8 cellular contexts compared by ENCODE assay signal in the genomic region with DNA sequence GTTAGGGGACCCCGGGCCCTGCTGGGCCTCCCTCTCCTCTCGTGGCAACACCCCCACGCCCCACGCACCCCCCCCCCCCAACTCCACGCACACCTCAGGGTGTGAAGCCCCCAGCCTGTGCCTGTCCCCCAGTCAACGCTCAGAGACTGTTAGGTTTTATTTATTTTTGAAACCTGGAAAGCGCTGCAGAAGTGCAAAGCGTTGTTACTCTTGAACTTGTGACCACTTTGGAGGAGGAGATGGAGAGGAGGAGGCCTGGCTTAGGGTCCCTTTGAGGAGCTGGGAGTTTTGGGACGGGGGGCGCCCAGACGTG. TPM values are rescaled to one million over a fixed set of nuclear protein-coding genes. Genes with fewer than 3 reads are reported as not detected.
A peak's percentile ranks its signal among the peaks of the same experiment; 100 is the strongest.
DNase-seq lines count a peak whose midpoint lies in the region; ATAC-seq, FAIRE-seq and TF ChIP-seq lines count a peak whose summit lies in the region.

No MANE protein-coding gene starts in this region.

- no TSS peak for BruUV-seq in HCT116 (replicated peaks; lab: Mats Ljungman, UMichigan)

- POLR2A ChIA-PET in HCT116 (lab: Charles Lee): no interaction called here

- peaks cover 77% of the 10 kb centered on the region for H3K4me1 Mint-ChIP-seq in activated T-helper 1 cell treated with anti-CD3 and anti-CD28 coated beads, Interleukin-12 subunit alpha, Interleukin-12 subunit beta, Interleukin-2, Interleukin-4 antibody, amounts not matched to agents 30 ng/mL and 10 ng/mL and 1 ng/mL, durations not matched to agents 14 hours and 24 hours and 36 hours (ENCODE audit: low read depth)

- TF ChIP-seq CTCF in HCT116 (IDR thresholded peaks at IDR 0.05 in 2 of 3, conservative IDR thresholded peaks at IDR 0.05 in 1 of 3; ENCODE audit: borderline replicate concordance in 1 of 3, insufficient read depth in 1 of 3, low read depth in 2 of 3, low read length in 2 of 3) (no peak), left ventricle myocardium inferior (IDR thresholded peaks at IDR 0.05; ENCODE audit: borderline replicate concordance) (no peak), GM20000 (IDR thresholded peaks at IDR 0.05; ENCODE audit: extremely low read depth, missing control alignments) (no peak)

- intact Hi-C loops in HCT116 (cut with micrococcal nuclease): no loop called here
- intact Hi-C loops in activated T-helper 1 cell treated with anti-CD3 and anti-CD28 coated beads, Interleukin-12 subunit alpha, Interleukin-12 subunit beta, Interleukin-2, Interleukin-4 antibody, amounts not matched to agents 30 ng/mL and 10 ng/mL and 1 ng/mL, durations not matched to agents 14 hours and 24 hours and 36 hours (cut with micrococcal nuclease): loop anchor here (5.0 kb wide), 5 partner anchors 246 to 699 kb away; a partner anchor contains a TSS
- intact Hi-C loops in left ventricle myocardium inferior (cut with micrococcal nuclease): no loop called here

- DNase-seq in HCT116 (ENCODE audit: low read depth, low spot score) (no peak), left ventricle myocardium inferior (no peak), GM20000 (ENCODE audit: low spot score) (no peak), AG08396 (ENCODE audit: low spot score) (no peak), urothelium cell line (ENCODE audit: low spot score) (no peak)
- DNase-seq in activated T-helper 1 cell treated with anti-CD3 and anti-CD28 coated beads, Interleukin-12 subunit alpha, Interleukin-12 subunit beta, Interleukin-2, Interleukin-4 antibody, amounts not matched to agents 30 ng/mL and 10 ng/mL and 1 ng/mL, durations not matched to agents 14 hours and 24 hours and 36 hours (ENCODE audit: low spot score): no peak
- DNase-seq in activated effector memory CD4-positive, alpha-beta T cell treated with Interleukin-2 at 50 U/mL for 16 hours: no peak

- H2AFZ ChIP-seq in HCT116 (ENCODE audit: low read depth, low read length, poor library complexity, severe bottlenecking): no peak overlapping the region

- H3K4me2 ChIP-seq in HCT116 (ENCODE audit: low read length): peak overlapping the region; percentile 83; the same call in 1 of the 2 replicates

- no peaks in the 10 kb centered on the region for H3K9me3 Mint-ChIP-seq in activated T-helper 1 cell treated with anti-CD3 and anti-CD28 coated beads, Interleukin-12 subunit alpha, Interleukin-12 subunit beta, Interleukin-2, Interleukin-4 antibody, amounts not matched to agents 30 ng/mL and 10 ng/mL and 1 ng/mL, durations not matched to agents 14 hours and 24 hours and 36 hours

- no peaks in the 10 kb centered on the region for H4K20me1 ChIP-seq in HCT116 (ENCODE audit: insufficient read depth)

- no peak for FAIRE-seq in urothelium cell line (lab: Jason Lieb, UNC)

- H3K4me3 Mint-ChIP-seq in activated T-helper 1 cell treated with anti-CD3 and anti-CD28 coated beads, Interleukin-12 subunit alpha, Interleukin-12 subunit beta, Interleukin-2, Interleukin-4 antibody, amounts not matched to agents 30 ng/mL and 10 ng/mL and 1 ng/mL, durations not matched to agents 14 hours and 24 hours and 36 hours: peak overlapping the region; percentile 89

- no peaks in the 10 kb centered on the region for H3K9me2 ChIP-seq in HCT116 (ENCODE audit: insufficient read depth)

- H3K36me3 ChIP-seq in HCT116 (ENCODE audit: control insufficient read depth in 1 of 2, insufficient read depth in 2 of 2, low read length in 2 of 2): no peaks in the 10 kb centered on the region
- peaks cover 30% of the 10 kb centered on the region for H3K36me3 ChIP-seq in left ventricle myocardium inferior
- peaks cover 22 to 31% (median 25%) of the 10 kb centered on the region in 3 donors for H3K36me3 ChIP-seq in skeletal muscle tissue (ENCODE audit: control insufficient read depth in 3 of 3, insufficient read depth in 3 of 3, low read length in 3 of 3)

- H3K4me3 ChIP-seq in HCT116 (replicated peaks in 1 of 2; ENCODE audit: low read depth in 1 of 2, low read length in 2 of 2) (no peak overlapping the region), left ventricle myocardium inferior (peak overlapping the region; percentile 85), skeletal muscle tissue (ENCODE audit: low read length in 3 of 3) (peak overlapping the region; percentile 83 to 99 (median 86))

- no peak for TF ChIP-seq POLR2A in HCT116 (IDR thresholded peaks at IDR 0.05; ENCODE audit: borderline replicate concordance, extremely low read depth, insufficient read depth, insufficient read length)

- H3K27ac ChIP-seq in HCT116 (ENCODE audit: low read depth, low read length) (no peak overlapping the region), left ventricle myocardium inferior (replicated peaks) (peak overlapping the region; percentile 98), skeletal muscle tissue (ENCODE audit: low read depth, low read length) (peak overlapping the region; percentile 97)

- H3K9me3 ChIP-seq in HCT116 (ENCODE audit: control insufficient read depth in 1 of 2, insufficient read depth in 1 of 2, low read depth in 1 of 2, low read length in 2 of 2): no peaks in the 10 kb centered on the region
- no peaks in the 10 kb centered on the region for H3K9me3 ChIP-seq in left ventricle myocardium inferior (replicated peaks)
- no peaks in the 10 kb centered on the region for H3K9me3 ChIP-seq in skeletal muscle tissue (ENCODE audit: control insufficient read depth in 3 of 3, low read length in 3 of 3)

- RAD21 ChIA-PET in HCT116 (lab: Charles Lee; ENCODE audit: low non-redundant PET in 1 of 2, low total read pairs in 2 of 2, uncharacterized antibody in 2 of 2, unreplicated experiment in 2 of 2): no interaction called here

- H3K27ac Mint-ChIP-seq in activated T-helper 1 cell treated with anti-CD3 and anti-CD28 coated beads, Interleukin-12 subunit alpha, Interleukin-12 subunit beta, Interleukin-2, Interleukin-4 antibody, amounts not matched to agents 30 ng/mL and 10 ng/mL and 1 ng/mL, durations not matched to agents 14 hours and 24 hours and 36 hours: peak overlapping the region; percentile 86

- no peak for ATAC-seq in HCT116

- H3K4me1 ChIP-seq in HCT116 (ENCODE audit: control insufficient read depth in 1 of 2, insufficient read depth in 2 of 2, low read length in 2 of 2) (peaks cover 27 to 42% of the 10 kb centered on the region in 2 experiments), left ventricle myocardium inferior (peaks cover 90% of the 10 kb centered on the region), skeletal muscle tissue (ENCODE audit: control insufficient read depth in 3 of 3, insufficient read depth in 3 of 3, low read length in 3 of 3) (peaks cover 35 to 52% (median 44%) of the 10 kb centered on the region in 3 donors)

- H3K27me3 Mint-ChIP-seq in activated T-helper 1 cell treated with anti-CD3 and anti-CD28 coated beads, Interleukin-12 subunit alpha, Interleukin-12 subunit beta, Interleukin-2, Interleukin-4 antibody, amounts not matched to agents 30 ng/mL and 10 ng/mL and 1 ng/mL, durations not matched to agents 14 hours and 24 hours and 36 hours (ENCODE audit: insufficient read depth): no peaks in the 10 kb centered on the region

- CTCF ChIA-PET in HCT116 (lab: Charles Lee): interaction anchor here (1.3 to 1.9 kb wide), 2 partner anchors 18 to 73 kb away, joined by 3 to 8 read pairs; no protein-coding TSS in a partner anchor

- peaks cover 21% of the 10 kb centered on the region for H3K36me3 Mint-ChIP-seq in activated T-helper 1 cell treated with anti-CD3 and anti-CD28 coated beads, Interleukin-12 subunit alpha, Interleukin-12 subunit beta, Interleukin-2, Interleukin-4 antibody, amounts not matched to agents 30 ng/mL and 10 ng/mL and 1 ng/mL, durations not matched to agents 14 hours and 24 hours and 36 hours (ENCODE audit: low read depth)

- no peak overlapping the region for H3K9ac ChIP-seq in HCT116 (ENCODE audit: low read length)
- H3K9ac ChIP-seq in skeletal muscle tissue (ENCODE audit: low read depth in 1 of 3, low read length in 3 of 3): peak overlapping the region; percentile 88 to 95 (median 94)

- TF ChIP-seq RAD21 in HCT116 (IDR thresholded peaks at IDR 0.05; ENCODE audit: low read depth): no peak

- H3K27me3 ChIP-seq in HCT116 (ENCODE audit: insufficient read depth, low read length) (no peaks in the 10 kb centered on the region), left ventricle myocardium inferior (ENCODE audit: low read depth) (no peaks in the 10 kb centered on the region), skeletal muscle tissue (ENCODE audit: control insufficient read depth in 3 of 3, insufficient read depth in 3 of 3, low read length in 3 of 3) (no peaks in the 10 kb centered on the region)

- no peaks in the 10 kb centered on the region for H3K79me2 ChIP-seq in HCT116 (ENCODE audit: insufficient read depth, low read length)

TF ChIP-seq in HCT116, 20 proteins besides CTCF, POLR2A, EP300 and RAD21 (continues in another document):
- no peak for TF ChIP-seq YY1 (IDR thresholded peaks at IDR 0.05; ENCODE audit: extremely low read depth, insufficient replicate concordance, low read depth, low read length)
- TF ChIP-seq, protein P1, sequence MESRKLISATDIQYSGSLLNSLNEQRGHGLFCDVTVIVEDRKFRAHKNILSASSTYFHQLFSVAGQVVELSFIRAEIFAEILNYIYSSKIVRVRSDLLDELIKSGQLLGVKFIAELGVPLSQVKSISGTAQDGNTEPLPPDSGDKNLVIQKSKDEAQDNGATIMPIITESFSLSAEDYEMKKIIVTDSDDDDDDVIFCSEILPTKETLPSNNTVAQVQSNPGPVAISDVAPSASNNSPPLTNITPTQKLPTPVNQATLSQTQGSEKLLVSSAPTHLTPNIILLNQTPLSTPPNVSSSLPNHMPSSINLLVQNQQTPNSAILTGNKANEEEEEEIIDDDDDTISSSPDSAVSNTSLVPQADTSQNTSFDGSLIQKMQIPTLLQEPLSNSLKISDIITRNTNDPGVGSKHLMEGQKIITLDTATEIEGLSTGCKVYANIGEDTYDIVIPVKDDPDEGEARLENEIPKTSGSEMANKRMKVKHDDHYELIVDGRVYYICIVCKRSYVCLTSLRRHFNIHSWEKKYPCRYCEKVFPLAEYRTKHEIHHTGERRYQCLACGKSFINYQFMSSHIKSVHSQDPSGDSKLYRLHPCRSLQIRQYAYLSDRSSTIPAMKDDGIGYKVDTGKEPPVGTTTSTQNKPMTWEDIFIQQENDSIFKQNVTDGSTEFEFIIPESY (IDR thresholded peaks at IDR 0.05; ENCODE audit: extremely low read depth, insufficient replicate concordance, low read length): no peak
- no peak for TF ChIP-seq EGR1 (IDR thresholded peaks at IDR 0.05; ENCODE audit: low read depth)

RNA-seq across cellular contexts. Expression of a gene that starts 0.9 kb away (rescaled TPM):
- total RNA-seq in HCT116 (2021; ENCODE audit: unreplicated experiment) (1.6 TPM), left ventricle myocardium inferior (11.1 TPM), skeletal muscle tissue (6.3 TPM)
- 1.2 and 1.5 TPM in 2 replicates for polyA plus RNA-seq in HCT116 (2012)
- total RNA-seq in activated T-helper 1 cell treated with anti-CD3 and anti-CD28 coated beads, Interleukin-12 subunit alpha, Interleukin-12 subunit beta, Interleukin-2, Interleukin-4 antibody, amounts not matched to agents 30 ng/mL and 10 ng/mL and 1 ng/mL, durations not matched to agents 14 hours and 24 hours and 36 hours: 11.1 and 12.3 TPM in 2 replicates

RNA-seq across cellular contexts. Expression of a gene that starts 54.8 kb away (rescaled TPM):
- total RNA-seq in HCT116 (2021; ENCODE audit: unreplicated experiment) (30.6 TPM), left ventricle myocardium inferior (13.2 TPM), skeletal muscle tissue (19.8 TPM)
- 26.5 and 31.6 TPM in 2 replicates for polyA plus RNA-seq in HCT116 (2012)
- total RNA-seq in activated T-helper 1 cell treated with anti-CD3 and anti-CD28 coated beads, Interleukin-12 subunit alpha, Interleukin-12 subunit beta, Interleukin-2, Interleukin-4 antibody, amounts not matched to agents 30 ng/mL and 10 ng/mL and 1 ng/mL, durations not matched to agents 14 hours and 24 hours and 36 hours: 29.5 and 31.5 TPM in 2 replicates

Comparison
In these comparisons a context has a peak if more than half of its experiments do, and no peak if none do; other contexts are left out.
1. H3K4me3 ChIP-seq: peak in left ventricle myocardium inferior (single experiment) and skeletal muscle tissue (3 of 3); none in HCT116 (0 of 2).